In the genomic region with DNA sequence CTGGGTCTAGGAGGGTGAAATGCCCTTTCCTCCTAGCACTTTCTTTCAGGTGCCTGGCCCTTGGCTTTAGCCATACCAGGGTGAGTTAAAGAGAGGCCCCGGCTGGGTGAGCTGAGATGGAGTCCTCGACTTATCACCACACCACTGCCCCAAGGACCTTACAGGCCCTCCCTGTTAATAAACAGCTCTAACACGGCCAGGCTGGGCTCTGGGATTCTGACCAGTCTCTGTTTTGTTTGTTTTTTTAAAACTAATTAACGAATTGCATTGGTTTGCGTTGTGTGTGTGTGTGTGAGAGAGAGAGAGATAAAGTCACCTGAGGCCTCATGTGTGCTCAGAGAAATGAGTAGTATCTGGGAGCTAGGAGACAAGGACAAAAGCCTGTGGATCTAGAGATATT, we compare ENCODE assay signal across 25 cellular contexts. TPM values are rescaled to one million over a fixed set of nuclear protein-coding genes. Genes with fewer than 3 reads are reported as not detected.
DNase-seq lines count a peak whose midpoint lies in the region; ATAC-seq and TF ChIP-seq lines count a peak whose summit lies in the region.
"Had no signal": no experiment of that assay in that cellular context is flagged by ENCODE, and none has a peak within 500 bp of the region (broad histone marks: within the 10 kb centered on the region; RNA-seq: fewer than 3 reads in every experiment).

No MANE protein-coding gene starts in this region.

- peaks cover 5% of the 10 kb centered on the region for H3K27me3 Mint-ChIP-seq in activated CD4-positive, alpha-beta T cell treated with anti-CD3 and anti-CD28 coated beads, Interleukin-2, amount 10 ng/mL, durations not matched to agents 24 days and 14 days
- H3K27me3 Mint-ChIP-seq: activated B cell treated with CpG ODN at 0.5 μM for 24 hours had no signal

- POLR2A ChIA-PET in PC-3 (lab: Charles Lee; ENCODE audit: unreplicated experiment) = no interaction called here

- H3K9ac ChIP-seq in PC-3 (ENCODE audit: low read length) = no peak overlapping the region

- WGBS in right cardiac atrium = 79% methylated on average over 5 of the region's 5 CpGs

- H3K36me3 ChIP-seq in right atrium auricular region (peaks cover 44% of the 10 kb centered on the region), PC-3 (ENCODE audit: low read depth, low read length) (no peaks in the 10 kb centered on the region)
- H3K36me3 ChIP-seq: pancreas had no signal

- intact Hi-C loops in left cardiac atrium (cut with DNase I) (no loop called here), right cardiac atrium (cut with DNase I) (no loop called here), PC-3 (cut with micrococcal nuclease) (loop anchor here (10.0 kb wide), 1 partner anchor 401 kb away; no protein-coding TSS in a partner anchor)
- intact Hi-C loops in activated CD4-positive, alpha-beta T cell treated with anti-CD3 and anti-CD28 coated beads, Interleukin-2, amount 10 ng/mL, durations not matched to agents 24 days and 14 days (cut with micrococcal nuclease) = no loop called here

- peak overlapping the region; percentile 85 to 87 for H3K27ac ChIP-seq in right atrium auricular region
- peak overlapping the region; percentile 43 for H3K27ac ChIP-seq in right cardiac atrium (ENCODE audit: low read length)
- H3K27ac ChIP-seq in PC-3 (ENCODE audit: low read length) = no peak overlapping the region
- H3K27ac ChIP-seq: C4-2B, pancreas, SK-N-MC had no signal

- no peaks in the 10 kb centered on the region for H3K79me2 ChIP-seq in PC-3 (ENCODE audit: low read length)

- no peak overlapping the region for H3K27ac Mint-ChIP-seq in activated CD4-positive, alpha-beta T cell treated with anti-CD3 and anti-CD28 coated beads, Interleukin-2, amount 10 ng/mL, durations not matched to agents 24 days and 14 days
- H3K27ac Mint-ChIP-seq: activated B cell treated with CpG ODN at 0.5 μM for 24 hours had no signal

- no peak for DNase-seq in right atrium auricular region (ENCODE audit: low spot score)
- no peak for DNase-seq in left cardiac atrium
- no peak for DNase-seq in right cardiac atrium
- peak; percentile 54 for DNase-seq in renal cortical epithelial cell (ENCODE audit: low read depth)
- no peak for DNase-seq in NCI-H1417 (lab: John Stamatoyannopoulos, UW)
- no peak for DNase-seq in activated CD4-positive, alpha-beta T cell treated with anti-CD3 and anti-CD28 coated beads, Interleukin-2, amount 10 ng/mL, durations not matched to agents 24 days and 14 days
- DNase-seq in PC-3 = no peak
- DNase-seq: activated B cell treated with CpG ODN at 0.5 μM for 24 hours; activated naive CD4-positive, alpha-beta T cell treated with Interleukin-2 at 50 U/mL for 16 hours; activated T-cell treated with anti-CD3 and anti-CD28 coated beads, Interleukin-2, amount 50 U/mL, for 4 hours; DMS 273 treated with DMSO at 0.1 percent for 48 hours; GDM1; head of caudate nucleus; Kasumi-1; naive B cell; NCI-H1092 treated with DMSO at 0.1 percent for 48 hours; NK-92 treated with Interleukin-12 subunit alpha and Interleukin-12 subunit beta, amount 100 ng/mL, for 24 hours; pancreas; stimulated activated CD4-positive, alpha-beta T cell treated with anti-CD3 and anti-CD28 coated beads, Interleukin-4, amount 100 ng/mL, for 24 hours had no signal

- H3K9me3 Mint-ChIP-seq in activated CD4-positive, alpha-beta T cell treated with anti-CD3 and anti-CD28 coated beads, Interleukin-2, amount 10 ng/mL, durations not matched to agents 24 days and 14 days = peaks cover 19% of the 10 kb centered on the region
- H3K9me3 Mint-ChIP-seq: activated T-cell treated with anti-CD3 and anti-CD28 coated beads, Interleukin-2, amount 50 U/mL, for 4 hours had no signal

- H3K4me1 ChIP-seq in right atrium auricular region = peaks cover 0 to 42% of the 10 kb centered on the region in 2 donors
- peaks cover 13% of the 10 kb centered on the region for H3K4me1 ChIP-seq in right cardiac atrium (ENCODE audit: control insufficient read depth, insufficient read depth, low read length)
- peaks cover 17% of the 10 kb centered on the region for H3K4me1 ChIP-seq in PC-3 (ENCODE audit: insufficient read depth, low read length)

- H3K4me3 Mint-ChIP-seq in activated CD4-positive, alpha-beta T cell treated with anti-CD3 and anti-CD28 coated beads, Interleukin-2, amount 10 ng/mL, durations not matched to agents 24 days and 14 days = no peak overlapping the region
- H3K4me3 Mint-ChIP-seq: activated B cell treated with CpG ODN at 0.5 μM for 24 hours; activated T-cell treated with anti-CD3 and anti-CD28 coated beads, Interleukin-2, amount 50 U/mL, for 4 hours had no signal

- no TSS peak for BruUV-seq in PC-3 (replicated peaks; lab: Mats Ljungman, UMichigan)

- H3K9me3 ChIP-seq in right atrium auricular region (no peaks in the 10 kb centered on the region), right cardiac atrium (ENCODE audit: control insufficient read depth, low read length) (no peaks in the 10 kb centered on the region), PC-3 (ENCODE audit: low read length) (no peaks in the 10 kb centered on the region)
- H3K9me3 ChIP-seq: pancreas had no signal

- H2AFZ ChIP-seq in PC-3 (ENCODE audit: low read length) = no peak overlapping the region

- CTCF ChIA-PET in PC-3 (lab: Charles Lee) = no interaction called here

- H3K27me3 ChIP-seq in right atrium auricular region (no peaks in the 10 kb centered on the region), right cardiac atrium (ENCODE audit: control insufficient read depth, insufficient read depth) (no peaks in the 10 kb centered on the region), PC-3 (ENCODE audit: low read length) (no peaks in the 10 kb centered on the region)
- H3K27me3 ChIP-seq: pancreas had no signal

- no peaks in the 10 kb centered on the region for H3F3A ChIP-seq in PC-3 (ENCODE audit: low read length, unreplicated experiment)

- H3K9me2 ChIP-seq in PC-3 (replicated peaks; ENCODE audit: low read length) = no peaks in the 10 kb centered on the region

- no peak overlapping the region for H3K4me3 ChIP-seq in right atrium auricular region
- H3K4me3 ChIP-seq in right cardiac atrium (ENCODE audit: low read length) = no peak overlapping the region
- no peak overlapping the region for H3K4me3 ChIP-seq in PC-3 (ENCODE audit: low read length)
- H3K4me3 ChIP-seq: pancreas, SK-N-MC, smooth muscle cell had no signal

- no peaks in the 10 kb centered on the region for H4K20me1 ChIP-seq in PC-3 (ENCODE audit: low read length)

- ATAC-seq in left cardiac atrium (no peak), right cardiac atrium (no peak), PC-3 (no peak)
- ATAC-seq: activated T-cell treated with anti-CD3 and anti-CD28 coated beads, Interleukin-2, amount 50 U/mL, for 4 hours; HCT116 had no signal

- H3K4me1 Mint-ChIP-seq in activated CD4-positive, alpha-beta T cell treated with anti-CD3 and anti-CD28 coated beads, Interleukin-2, amount 10 ng/mL, durations not matched to agents 24 days and 14 days = peaks cover 25% of the 10 kb centered on the region

- TF ChIP-seq CTCF in right atrium auricular region (IDR thresholded peaks at IDR 0.05) (no peak), PC-3 (conservative IDR thresholded peaks at IDR 0.05; ENCODE audit: low read depth, low read length) (no peak)

- no peaks in the 10 kb centered on the region for H3K36me3 Mint-ChIP-seq in activated CD4-positive, alpha-beta T cell treated with anti-CD3 and anti-CD28 coated beads, Interleukin-2, amount 10 ng/mL, durations not matched to agents 24 days and 14 days (ENCODE audit: low read depth)
- H3K36me3 Mint-ChIP-seq: naive B cell had no signal

- no peak overlapping the region for H3K4me2 ChIP-seq in PC-3 (ENCODE audit: low read length)
- H3K4me2 ChIP-seq: smooth muscle cell had no signal

RNA-seq across cellular contexts. Expression of a gene that starts 14.3 kb away (rescaled TPM):
- 1,000 to 10,000 TPM; 3,895 to 5,829 TPM for total RNA-seq in right atrium auricular region
- total RNA-seq in left cardiac atrium = 1,000 to 10,000 TPM; 4,221 to 5,418 TPM
- total RNA-seq in right cardiac atrium = 1,000 to 10,000 TPM; 3,878 to 6,276 (median 5,738) TPM
- 10,368 TPM for polyA plus RNA-seq in right cardiac atrium
- 0.15 TPM in 1 of 2 replicates, not detected in the other for total RNA-seq in renal cortical epithelial cell
- not detected in 2 replicates for total RNA-seq in activated CD4-positive, alpha-beta T cell treated with anti-CD3 and anti-CD28 coated beads, Interleukin-2, amount 10 ng/mL, durations not matched to agents 24 days and 14 days
- 1.6 and 2.2 TPM in 2 replicates for total RNA-seq in PC-3 (2014; rRNA removed)
- total RNA-seq: activated B cell treated with CpG ODN at 0.5 μM for 24 hours; activated T-cell treated with anti-CD3 and anti-CD28 coated beads, Interleukin-2, amount 50 U/mL, for 4 hours; HT1080; NCI-H460 had no signal

RNA-seq across cellular contexts. Expression of a gene that starts 30.2 kb away (rescaled TPM):
- total RNA-seq in right atrium auricular region (10 to 100 TPM in 1 of 2 donors, 1 to 10 TPM in 1; 3.0 to 13.6 TPM), left cardiac atrium (10 to 100 TPM in 1 of 2 donors, 1 to 10 TPM in 1; 5.9 to 19.5 TPM), right cardiac atrium (10 to 100 TPM in 1 of 4 donors, 1 to 10 TPM in 3; 5.0 to 11.9 (median 6.5) TPM), renal cortical epithelial cell (506 and 529 TPM in 2 replicates), PC-3 (2014; rRNA removed) (0.36 and 0.69 TPM in 2 replicates)
- 2.3 TPM for polyA plus RNA-seq in right cardiac atrium
- not detected in 2 replicates for total RNA-seq in activated CD4-positive, alpha-beta T cell treated with anti-CD3 and anti-CD28 coated beads, Interleukin-2, amount 10 ng/mL, durations not matched to agents 24 days and 14 days
- total RNA-seq: NCI-H460 had no signal

RNA-seq across cellular contexts. Expression of a gene that starts 34.4 kb away (rescaled TPM):
- total RNA-seq in right atrium auricular region (10 to 100 TPM; 39.3 to 46.6 TPM), left cardiac atrium (10 to 100 TPM; 75.7 to 83.9 TPM), right cardiac atrium (10 to 100 TPM; 74.2 to 87.0 (median 82.3) TPM), renal cortical epithelial cell (96.4 and 137 TPM in 2 replicates), PC-3 (2014; rRNA removed) (149 and 167 TPM in 2 replicates)
- polyA plus RNA-seq in right cardiac atrium = 15.2 TPM
- 95.4 and 101 TPM in 2 replicates for total RNA-seq in activated CD4-positive, alpha-beta T cell treated with anti-CD3 and anti-CD28 coated beads, Interleukin-2, amount 10 ng/mL, durations not matched to agents 24 days and 14 days

Comparison
In these comparisons a context has a peak if more than half of its experiments do, and no peak if none do; other contexts are left out.
1. RNA of a gene that starts 14.3 kb away (total RNA-seq): 3,878 to 6,276 TPM in right cardiac atrium, 3,895 to 5,829 TPM in right atrium auricular region and 4,221 to 5,418 TPM in left cardiac atrium; 1.6 to 2.2 TPM in PC-3, 0.15 TPM in renal cortical epithelial cell and not detected in activated CD4-positive, alpha-beta T cell treated with anti-CD3 and anti-CD28 coated beads, Interleukin-2, amount 10 ng/mL, durations not matched to agents 24 days and 14 days; every median in the first group is over 1,000 times any median in the second.
2. RNA of a gene that starts 30.2 kb away (total RNA-seq): 506 to 529 TPM in renal cortical epithelial cell; 5.9 to 19.5 TPM in left cardiac atrium, 3.0 to 13.6 TPM in right atrium auricular region, 5.0 to 11.9 TPM in right cardiac atrium, 0.36 to 0.69 TPM in PC-3 and not detected in activated CD4-positive, alpha-beta T cell treated with anti-CD3 and anti-CD28 coated beads, Interleukin-2, amount 10 ng/mL, durations not matched to agents 24 days and 14 days; every median in the first group is over 10 times any median in the second.